15 cellular contexts compared by ENCODE assay signal in the genomic region with DNA sequence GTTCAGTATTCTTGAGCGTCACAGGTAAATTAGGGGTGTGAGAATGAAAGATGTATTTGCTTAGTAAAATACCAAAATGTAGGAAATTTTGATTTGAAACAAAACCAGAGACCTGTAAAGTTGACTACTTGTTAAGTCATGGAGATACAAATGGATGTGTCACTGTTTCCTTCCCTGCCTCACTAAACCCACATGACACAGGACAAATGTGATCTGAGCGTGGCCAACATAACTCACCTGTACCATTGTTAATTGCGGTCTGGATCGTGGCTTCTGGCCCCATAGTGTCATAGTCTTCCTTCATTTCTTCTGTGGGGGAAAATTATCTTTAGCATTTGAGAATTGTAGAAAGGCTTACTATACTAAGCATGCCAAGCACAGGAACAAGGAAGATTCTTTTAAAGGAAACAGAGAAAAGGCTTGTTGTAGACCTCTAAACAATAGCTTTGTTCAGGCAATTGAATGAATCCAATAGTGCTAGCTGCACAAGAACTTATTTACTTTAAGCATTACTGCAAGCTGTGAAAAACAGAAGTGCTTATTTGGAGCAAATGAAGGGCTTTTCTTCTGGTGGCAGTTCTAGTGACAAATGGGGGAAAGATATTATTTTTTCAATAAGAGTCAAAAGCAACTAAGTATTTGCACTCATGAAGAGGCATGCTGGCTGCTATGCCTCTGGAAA.
DNase-seq lines count a peak whose midpoint lies in the region; ATAC-seq, FAIRE-seq and TF ChIP-seq lines count a peak whose summit lies in the region.
"Had no signal": no experiment of that assay in that cellular context is flagged by ENCODE, and none has a peak within 500 bp of the region (broad histone marks: within the 10 kb centered on the region; RNA-seq: fewer than 3 reads in every experiment).

No MANE protein-coding gene starts in this region.

- no peaks in the 10 kb centered on the region for H3K9me3 ChIP-seq in mammary epithelial cell (replicated peaks; ENCODE audit: insufficient read depth, low read length)
- H3K9me3 ChIP-seq: ascending aorta, sigmoid colon had no signal

- no peaks in the 10 kb centered on the region for H3K4me1 ChIP-seq in mammary epithelial cell (ENCODE audit: insufficient read depth, low read length)

- H3K27me3 Mint-ChIP-seq in MCF 10A (ENCODE audit: insufficient read depth, unreplicated experiment), result no peaks in the 10 kb centered on the region
- H3K27me3 Mint-ChIP-seq in neural crest cell (ENCODE audit: low read depth), result no peaks in the 10 kb centered on the region
- H3K27me3 Mint-ChIP-seq: IgD-negative memory B cell had no signal

- H3K4me3 ChIP-seq in mammary epithelial cell (replicated peaks in 1 of 3; ENCODE audit: insufficient read depth in 1 of 3, low read depth in 2 of 3, low read length in 3 of 3), result no peak overlapping the region
- H3K4me3 ChIP-seq: ascending aorta, sigmoid colon had no signal

- peak overlapping the region; percentile 10 for H2AFZ ChIP-seq in mammary epithelial cell (ENCODE audit: low read depth, low read length)

- TF ChIP-seq CTCF in mammary epithelial cell (conservative IDR thresholded peaks at IDR 0.05 in 1 of 2, IDR thresholded peaks at IDR 0.05 in 1 of 2; ENCODE audit: extremely low read depth in 1 of 2, insufficient read depth in 1 of 2, low read depth in 1 of 2, low read length in 2 of 2) (no peak), MCF 10A (IDR thresholded peaks at IDR 0.05; ENCODE audit: unreplicated experiment) (no peak), neural crest cell (conservative IDR thresholded peaks at IDR 0.05) (no peak)

- no peak overlapping the region for H3K4me3 Mint-ChIP-seq in MCF 10A (ENCODE audit: unreplicated experiment)
- H3K4me3 Mint-ChIP-seq in neural crest cell, result peak overlapping the region; percentile 11
- H3K4me3 Mint-ChIP-seq: IgD-negative memory B cell had no signal

- BruUV-seq in mammary epithelial cell (replicated peaks; lab: Mats Ljungman, UMichigan) (no TSS peak), MCF 10A (replicated peaks; lab: Mats Ljungman, UMichigan) (no TSS peak)

- no peak for TF ChIP-seq POLR2A in GM12892 (IDR thresholded peaks at IDR 0.05; ENCODE audit: low read depth, low read length)

- H3K27ac ChIP-seq in mammary epithelial cell (ENCODE audit: insufficient read depth, low read depth, low read length) (no peak overlapping the region), angular gyrus (ENCODE audit: low read depth, low read length) (peak overlapping the region; percentile 90), temporal lobe (ENCODE audit: low read depth, low read length) (peak overlapping the region; percentile 97)
- H3K27ac ChIP-seq: ascending aorta had no signal

- peak; percentile 31 for DNase-seq in mammary epithelial cell
- DNase-seq in MCF 10A (ENCODE audit: unreplicated experiment), result no peak
- no peak for DNase-seq in neural crest cell (ENCODE audit: low read depth, low spot score)
- no peak for DNase-seq in GM12892 (ENCODE audit: insufficient read length)
- DNase-seq: DMS153, NCI-H510A, RPMI8226, sigmoid colon, T-helper 9 cell had no signal

- ATAC-seq in GM19452 (IDR thresholded peaks at IDR 0.05; ENCODE audit: unreplicated experiment) (no peak), HG02852 (IDR thresholded peaks at IDR 0.05; ENCODE audit: unreplicated experiment) (no peak)

- FAIRE-seq in GM12892 (lab: Jason Lieb, UNC), result no peak

- dilution Hi-C loops in mammary epithelial cell (cut with HindIII; ENCODE audit: low sequenced_read_pairs), result no loop called here

- H3K27ac Mint-ChIP-seq in MCF 10A (ENCODE audit: low read depth, unreplicated experiment) (no peak overlapping the region), neural crest cell (ENCODE audit: unreplicated experiment) (no peak overlapping the region)

- no peaks in the 10 kb centered on the region for H3K79me2 ChIP-seq in mammary epithelial cell (ENCODE audit: insufficient read depth, low read length)

- no peaks in the 10 kb centered on the region for H3K36me3 ChIP-seq in mammary epithelial cell (ENCODE audit: insufficient read depth, low read length)
- H3K36me3 ChIP-seq: sigmoid colon had no signal

- 60% methylated on average over 4 of the region's 4 CpGs for WGBS in mammary epithelial cell (ENCODE audit: low coverage, missing lambda C conversion rate)

- H4K20me1 ChIP-seq in mammary epithelial cell (ENCODE audit: insufficient read depth, low read length), result no peaks in the 10 kb centered on the region

- no peak overlapping the region for H3K4me2 ChIP-seq in mammary epithelial cell (ENCODE audit: insufficient read depth, low read depth, low read length)

- H3K4me1 Mint-ChIP-seq in MCF 10A (ENCODE audit: insufficient read depth, unreplicated experiment) (peaks cover 14% of the 10 kb centered on the region), neural crest cell (peaks cover 41% of the 10 kb centered on the region)

- POLR2A ChIA-PET in MCF 10A (lab: Yijun Ruan, JAX), result no interaction called here

- in situ Hi-C loops in mammary epithelial cell (cut with MboI; ENCODE audit: low sequenced_read_pairs in 2 of 2), result no loop called here

- H3K27me3 ChIP-seq in mammary epithelial cell (ENCODE audit: insufficient read depth, low read length), result no peaks in the 10 kb centered on the region
- H3K27me3 ChIP-seq: ascending aorta, sigmoid colon had no signal

- CTCF ChIA-PET in mammary epithelial cell (lab: Charles Lee; ENCODE audit: low non-redundant PET), result no interaction called here
- CTCF ChIA-PET in MCF 10A (lab: Yijun Ruan, JAX), result interaction anchor here (0.5 to 0.6 kb wide), 2 partner anchors 95 to 1000 kb away, joined by 3 to 4 read pairs; no protein-coding TSS in a partner anchor

- intact Hi-C loops in mammary epithelial cell (cut with micrococcal nuclease) (no loop called here), MCF 10A (cut with micrococcal nuclease) (no loop called here)

- no peaks in the 10 kb centered on the region for H3K9me3 Mint-ChIP-seq in MCF 10A (ENCODE audit: unreplicated experiment)
- H3K9me3 Mint-ChIP-seq in neural crest cell, result no peaks in the 10 kb centered on the region

- H3K9ac ChIP-seq in mammary epithelial cell (ENCODE audit: insufficient read depth, low read length), result no peak overlapping the region

- H3K36me3 Mint-ChIP-seq in MCF 10A (ENCODE audit: insufficient read depth, unreplicated experiment) (peaks cover 23% of the 10 kb centered on the region), neural crest cell (ENCODE audit: low read depth) (peaks cover 41% of the 10 kb centered on the region)
